26 cellular contexts compared by ENCODE assay signal in the genomic region with DNA sequence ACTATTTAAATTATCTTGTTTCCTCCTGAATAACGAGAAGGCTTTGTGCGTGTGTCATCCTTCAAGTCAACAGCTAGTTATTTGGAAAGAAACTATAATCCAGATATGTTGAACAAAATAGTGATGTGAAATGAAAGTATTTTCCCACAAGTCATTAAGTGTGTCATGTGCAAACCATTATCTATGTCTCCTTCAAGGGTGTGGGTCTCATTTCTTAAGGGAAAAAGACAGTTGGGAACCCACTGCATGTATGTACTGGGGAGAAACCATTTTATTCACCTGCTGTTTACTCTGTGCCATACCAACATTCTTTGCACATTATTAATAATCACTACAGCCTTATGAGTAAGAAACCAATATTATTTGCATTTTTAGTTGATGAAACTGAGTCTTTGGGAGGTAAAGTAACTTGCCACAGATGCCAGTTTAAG.
DNase-seq lines count a peak whose midpoint lies in the region; ATAC-seq, FAIRE-seq and TF ChIP-seq lines count a peak whose summit lies in the region.
"Had no signal": no experiment of that assay in that cellular context is flagged by ENCODE, and none has a peak within 500 bp of the region (broad histone marks: within the 10 kb centered on the region; RNA-seq: fewer than 3 reads in every experiment).

No MANE protein-coding gene starts in this region.

- no peaks in the 10 kb centered on the region for H3K9me2 ChIP-seq in GM23248 (ENCODE audit: insufficient read depth)

- H3K27me3 ChIP-seq in AG04450 (ENCODE audit: control insufficient read depth, insufficient read depth, low read length) (no peaks in the 10 kb centered on the region), GM23248 (replicated peaks; ENCODE audit: insufficient read depth) (no peaks in the 10 kb centered on the region), foreskin keratinocyte (no peaks in the 10 kb centered on the region)
- H3K27me3 ChIP-seq: heart right ventricle, upper lobe of right lung had no signal

- H3K36me3 ChIP-seq in GM23248 (ENCODE audit: low read depth) = no peaks in the 10 kb centered on the region
- H3K36me3 ChIP-seq: heart right ventricle, upper lobe of right lung had no signal

- 62 to 70% methylated on average over 2 of the region's 2 CpGs for WGBS in GM23248 (ENCODE audit: low coverage in 1 of 2, low lambda C conversion rate in 2 of 2, missing lambda C conversion rate in 2 of 2), 2 experiments

- DNase-seq in AG04450 (ENCODE audit: low read depth, low spot score) (peak; percentile 16), GM23248 (peak; percentile 54), amniotic epithelial cell (ENCODE audit: low read depth) (peak; percentile 36), foreskin keratinocyte (peak; percentile 63 to 72), H54 (ENCODE audit: insufficient read length, low spot score) (no peak), NCI-H2227 (lab: John Stamatoyannopoulos, UW; ENCODE audit: unreplicated experiment) (no peak)
- no peak for DNase-seq in stimulated activated CD4-positive, alpha-beta T cell treated with anti-CD3 and anti-CD28 coated beads, Interleukin-1b, Interleukin-23, amount 100 ng/mL, for 48 hours
- DNase-seq: ACHN; activated CD8-positive, alpha-beta T cell treated with anti-CD3 and anti-CD28 coated beads for 36 hours; activated gamma-delta T cell; activated T-cell treated with anti-CD3 and anti-CD28 coated beads for 4 hours; cortex of kidney; heart right ventricle; KBM-7; left cardiac atrium; NCI-H1436 treated with DMSO at 0.1 percent for 48 hours; NCI-H510A treated with DMSO at 0.1 percent for 48 hours; SIG-M5; stimulated activated CD4-positive, alpha-beta T cell treated with anti-CD3 and anti-CD28 coated beads, Interleukin-2, amount 100 ng/mL, for 24 hours; T-cell; upper lobe of right lung had no signal

- H2AFZ ChIP-seq in GM23248 = no peak overlapping the region
- H2AFZ ChIP-seq: PC-9 had no signal

- H4K20me1 ChIP-seq in GM23248 (ENCODE audit: insufficient read depth) = no peaks in the 10 kb centered on the region

- no peak for TF ChIP-seq POLR2A in H54 (IDR thresholded peaks at IDR 0.05; ENCODE audit: low read depth, low read length)

- CTCF ChIA-PET in AG04450 (lab: Charles Lee) = interaction anchor here (0.6 to 1.5 kb wide), 3 partner anchors 33 to 467 kb away, joined by 3 to 5 read pairs (median 4); no protein-coding TSS in a partner anchor

- in situ Hi-C loops in GM23248 (cut with MboI) = no loop called here

- H3K27ac ChIP-seq in AG04450 (ENCODE audit: low read depth, low read length) (no peak overlapping the region), GM23248 (peak overlapping the region; percentile 9), foreskin keratinocyte (no peak overlapping the region)
- H3K27ac ChIP-seq: heart right ventricle, PC-9, skin epidermis, upper lobe of right lung had no signal

- peaks cover 28% of the 10 kb centered on the region for H3F3A ChIP-seq in GM23248 (ENCODE audit: insufficient read depth)

- no peaks in the 10 kb centered on the region for H3K79me2 ChIP-seq in GM23248 (ENCODE audit: insufficient read depth)

- no peak for TF ChIP-seq CTCF in AG04450 (IDR thresholded peaks at IDR 0.05; ENCODE audit: low read depth, low read length)
- no peak for TF ChIP-seq CTCF in foreskin keratinocyte (conservative IDR thresholded peaks at IDR 0.05)

- H3K9ac ChIP-seq in GM23248 = no peak overlapping the region

- POLR2A ChIA-PET in AG04450 (lab: Yijun Ruan, JAX) = no interaction called here

- no peak for FAIRE-seq in H54 (lab: Jason Lieb, UNC)
- FAIRE-seq: D721Med had no signal

- no peak overlapping the region for H3K4me3 ChIP-seq in AG04450 (ENCODE audit: low read depth, low read length)
- no peak overlapping the region for H3K4me3 ChIP-seq in GM23248
- H3K4me3 ChIP-seq: heart right ventricle, PC-9, skin epidermis, upper lobe of right lung had no signal

- H3K4me2 ChIP-seq in GM23248 (ENCODE audit: unreplicated experiment) = peak overlapping the region; percentile 21
- H3K4me2 ChIP-seq: PC-9 had no signal

- H3K9me3 ChIP-seq in AG04450 (ENCODE audit: control insufficient read depth, insufficient read depth, low read length) (no peaks in the 10 kb centered on the region), GM23248 (ENCODE audit: low read depth) (no peaks in the 10 kb centered on the region)
- H3K9me3 ChIP-seq: heart right ventricle, upper lobe of right lung had no signal

- ATAC-seq in foreskin keratinocyte (peak; percentile 44), GM21423 (IDR thresholded peaks at IDR 0.05; ENCODE audit: unreplicated experiment) (no peak)
- ATAC-seq: activated CD4-positive, CD25-positive, alpha-beta regulatory T cell treated with anti-CD3 and anti-CD28 coated beads, Interleukin-2, amount 50 U/mL, for 24 hours; activated CD8-positive, alpha-beta T cell treated with anti-CD3 and anti-CD28 coated beads for 36 hours; heart right ventricle; left cardiac atrium; T-cell; upper lobe of right lung had no signal

- H3K4me1 ChIP-seq in GM23248 (ENCODE audit: insufficient read depth) (peaks cover 42% of the 10 kb centered on the region), foreskin keratinocyte (peaks cover 46% of the 10 kb centered on the region)
- H3K4me1 ChIP-seq: heart right ventricle had no signal

Comparison
In these comparisons a context has a peak if more than half of its experiments do, and no peak if none do; other contexts are left out.
1. DNase-seq: peak in AG04450 (single experiment), GM23248 (single experiment), amniotic epithelial cell (single experiment) and foreskin keratinocyte (2 of 2); none in stimulated activated CD4-positive, alpha-beta T cell treated with anti-CD3 and anti-CD28 coated beads, Interleukin-1b, Interleukin-23, amount 100 ng/mL, for 48 hours (single experiment), H54 (single experiment) and NCI-H2227 (single experiment).